In the genomic region with DNA sequence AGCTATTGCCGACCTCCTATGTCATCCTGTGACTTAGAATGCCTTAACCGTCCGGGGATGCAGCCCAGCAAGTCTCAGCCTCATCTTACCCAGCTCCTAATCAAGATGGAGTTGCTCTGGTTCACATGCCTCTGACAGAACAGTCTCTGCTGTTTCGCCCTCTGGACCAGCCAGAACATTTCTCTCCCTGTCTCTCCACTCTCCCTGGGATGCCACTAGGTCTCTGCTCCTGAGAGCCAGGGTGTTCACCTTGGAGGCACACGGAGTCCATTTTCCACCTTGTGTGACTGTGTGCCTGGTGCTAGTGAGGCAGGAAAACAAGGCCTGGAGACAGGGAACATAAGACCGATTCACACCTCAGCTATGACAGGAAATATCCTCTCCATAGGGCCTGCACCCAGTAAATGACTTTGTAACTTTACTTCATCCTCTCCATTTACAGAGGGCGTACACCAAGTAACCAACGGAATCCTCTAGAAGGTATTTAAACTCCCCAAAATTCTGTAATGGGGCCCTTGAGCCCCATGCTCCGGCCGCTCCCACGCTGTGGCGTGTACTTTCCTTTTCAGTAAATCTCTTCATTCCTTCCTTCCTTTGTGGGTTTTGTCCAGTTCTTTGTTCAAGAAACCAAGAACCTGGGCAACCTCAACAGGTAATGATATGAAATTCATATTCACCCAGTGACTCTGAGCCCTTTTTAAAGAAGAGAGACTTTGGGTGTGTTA, we compare ENCODE assay signal across 12 cellular contexts. TPM values are rescaled to one million over a fixed set of nuclear protein-coding genes. Genes with fewer than 3 reads are reported as not detected.
DNase-seq lines count a peak whose midpoint lies in the region; ATAC-seq and TF ChIP-seq lines count a peak whose summit lies in the region.
"Had no signal": no experiment of that assay in that cellular context is flagged by ENCODE, and none has a peak within 500 bp of the region (broad histone marks: within the 10 kb centered on the region; RNA-seq: fewer than 3 reads in every experiment).

No MANE protein-coding gene starts in this region.

- no peaks in the 10 kb centered on the region for H4K20me1 ChIP-seq in BLaER1

- no peak overlapping the region; the same call in 1 of the 2 replicates for H3K4me2 ChIP-seq in BLaER1

- H3K4me3 ChIP-seq in BLaER1 (no peak overlapping the region), right cardiac atrium (ENCODE audit: low read length) (no peak overlapping the region), prostate gland (no peak overlapping the region), A673 (ENCODE audit: low read depth, low read length, poor library complexity, severe bottlenecking) (no peak overlapping the region), brain microvascular endothelial cell (ENCODE audit: low read depth, low read length) (no peak overlapping the region)

- H3K27me3 ChIP-seq in BLaER1 (no peaks in the 10 kb centered on the region), right cardiac atrium (ENCODE audit: control insufficient read depth, insufficient read depth) (no peaks in the 10 kb centered on the region), prostate gland (replicated peaks; ENCODE audit: insufficient read depth) (no peaks in the 10 kb centered on the region), A673 (replicated peaks; ENCODE audit: insufficient read depth, low read depth, low read length, poor library complexity) (no peaks in the 10 kb centered on the region), brain microvascular endothelial cell (replicated peaks) (no peaks in the 10 kb centered on the region)

- H3K36me3 ChIP-seq in BLaER1 = no peaks in the 10 kb centered on the region
- no peaks in the 10 kb centered on the region for H3K36me3 ChIP-seq in prostate gland
- H3K36me3 ChIP-seq in A673 (ENCODE audit: insufficient read depth, low read length, poor library complexity, severe bottlenecking) = no peaks in the 10 kb centered on the region
- H3K36me3 ChIP-seq in brain microvascular endothelial cell (replicated peaks) = no peaks in the 10 kb centered on the region

- H3K27ac ChIP-seq in BLaER1 (peak overlapping the region; percentile 37; the same call in 1 of the 2 replicates), RWPE1 (peak overlapping the region; percentile 97), right cardiac atrium (ENCODE audit: low read length) (peak overlapping the region; percentile 3), prostate gland (peak overlapping the region; percentile 88 to 94), A673 (ENCODE audit: low read depth, low read length, poor library complexity, severe bottlenecking) (no peak overlapping the region), brain microvascular endothelial cell (no peak overlapping the region)

- CTCF ChIA-PET in RWPE1 (lab: Yijun Ruan, JAX) (no interaction called here), A673 (lab: Charles Lee) (no interaction called here)

- no TSS peak for BruUV-seq in A673 (replicated peaks; lab: Mats Ljungman, UMichigan)

- POLR2A ChIA-PET in RWPE1 (lab: Yijun Ruan, JAX; ENCODE audit: low non-redundant PET) = no interaction called here
- POLR2A ChIA-PET in A673 (lab: Charles Lee; ENCODE audit: low non-redundant PET) = no interaction called here

- WGBS in right cardiac atrium = 94% methylated on average over 12 of the region's 12 CpGs
- WGBS in prostate gland = 91% methylated on average over 12 of the region's 12 CpGs

- no peak for TF ChIP-seq POLR2A in prostate gland (IDR thresholded peaks at IDR 0.05)

- H3K4me1 ChIP-seq in BLaER1 (peaks cover 70% of the 10 kb centered on the region), right cardiac atrium (ENCODE audit: control insufficient read depth, insufficient read depth, low read length) (peaks cover 3% of the 10 kb centered on the region), prostate gland (replicated peaks) (no peaks in the 10 kb centered on the region), A673 (ENCODE audit: insufficient read depth, low read length, poor library complexity, severe bottlenecking) (peaks cover 10% of the 10 kb centered on the region)

- no peak overlapping the region for H3K9ac ChIP-seq in BLaER1

- TF ChIP-seq CTCF in RWPE1 (conservative IDR thresholded peaks at IDR 0.05; ENCODE audit: low read depth) (no peak), prostate gland (IDR thresholded peaks at IDR 0.05) (no peak), A673 (conservative IDR thresholded peaks at IDR 0.05; ENCODE audit: low read depth, low read length) (no peak), brain microvascular endothelial cell (IDR thresholded peaks at IDR 0.05; ENCODE audit: low read depth, low read length, missing control alignments) (no peak)

- intact Hi-C loops in right cardiac atrium (cut with DNase I) = loop anchor here in 1 of 4 donors (10.0 kb wide), 1 partner anchor 48 kb away; a partner anchor contains a TSS
- intact Hi-C loops in prostate gland (cut with DNase I) = no loop called here
- intact Hi-C loops in A673 (cut with micrococcal nuclease; ENCODE audit: unreplicated experiment) = loop anchor here (10.0 kb wide), 2 partner anchors 48 to 98 kb away; a partner anchor contains a TSS

- H3K9me3 ChIP-seq in BLaER1 (no peaks in the 10 kb centered on the region), right cardiac atrium (ENCODE audit: control insufficient read depth, low read length) (no peaks in the 10 kb centered on the region), prostate gland (no peaks in the 10 kb centered on the region), A673 (ENCODE audit: low read depth, low read length, poor library complexity, severe bottlenecking) (no peaks in the 10 kb centered on the region)

- ATAC-seq in right cardiac atrium (no peak), GM18867 (IDR thresholded peaks at IDR 0.05; ENCODE audit: unreplicated experiment) (no peak)

- DNase-seq in RWPE1 (ENCODE audit: low spot score) (no peak), right cardiac atrium (peak in 1 of 3 donors; percentile 9), prostate gland (ENCODE audit: low spot score) (no peak), A673 (ENCODE audit: low spot score) (no peak), OCI-M1 (lab: John Stamatoyannopoulos, UW) (no peak), brain microvascular endothelial cell (no peak)
- DNase-seq: activated gamma-delta T cell, DMS79 treated with DMSO at 0.1 percent for 48 hours, NCI-H2171 treated with DMSO at 0.1 percent for 48 hours, T-helper 1 cell had no signal

- in situ Hi-C loops in brain microvascular endothelial cell (cut with HindIII; ENCODE audit: low pct_ligation_motif_present, low sequenced_read_pairs) = no loop called here

RNA-seq across cellular contexts. Expression of a gene that starts 16.7 kb away (rescaled TPM):
- total RNA-seq in right cardiac atrium (1 to 10 TPM; 1.0 to 1.6 (median 1.3) TPM), prostate gland (10 to 100 TPM in 1 of 2 donors, 1 to 10 TPM in 1; 5.8 to 14.2 TPM), A673 (2021) (19.0 and 28.9 TPM in 2 replicates)
- 2.5 TPM for polyA plus RNA-seq in right cardiac atrium

RNA-seq across cellular contexts. Expression of a gene that starts 32.0 kb away (rescaled TPM):
- total RNA-seq in right cardiac atrium = 100 to 1,000 TPM; 263 to 569 (median 519) TPM
- polyA plus RNA-seq in right cardiac atrium = 749 TPM
- 100 to 1,000 TPM; 123 to 477 TPM for total RNA-seq in prostate gland
- total RNA-seq in A673 (2021) = 87.6 and 99.8 TPM in 2 replicates

RNA-seq across cellular contexts. Expression of a gene that starts 38.8 kb away (rescaled TPM):
- total RNA-seq in right cardiac atrium (100 to 1,000 TPM in 3 of 4 donors, 10 to 100 TPM in 1; 85.0 to 169 (median 116) TPM), prostate gland (100 to 1,000 TPM in 1 of 2 donors, 10 to 100 TPM in 1; 73.9 to 182 TPM), A673 (2021) (24.4 and 34.1 TPM in 2 replicates)
- polyA plus RNA-seq in right cardiac atrium = 235 TPM

RNA-seq across cellular contexts. Expression of a gene that starts 41.4 kb away (rescaled TPM):
- under 1 TPM; 0.26 to 0.88 (median 0.63) TPM for total RNA-seq in right cardiac atrium
- polyA plus RNA-seq in right cardiac atrium = 0.36 TPM
- 10 to 100 TPM; 58.6 to 88.4 TPM for total RNA-seq in prostate gland
- total RNA-seq in A673 (2021) = not detected in 2 replicates

RNA-seq across cellular contexts. Expression of a gene that starts 45.0 kb away (rescaled TPM):
- total RNA-seq in right cardiac atrium = 100 to 1,000 TPM; 180 to 290 (median 240) TPM
- polyA plus RNA-seq in right cardiac atrium = 393 TPM
- 100 to 1,000 TPM in 1 of 2 donors, 10 to 100 TPM in 1; 96.6 to 149 TPM for total RNA-seq in prostate gland
- total RNA-seq in A673 (2021) = 23.3 and 25.5 TPM in 2 replicates

Comparison
In these comparisons a context has a peak if more than half of its experiments do, and no peak if none do; other contexts are left out.
1. H3K27ac ChIP-seq: peak in BLaER1 (single experiment), RWPE1 (single experiment), right cardiac atrium (single experiment) and prostate gland (2 of 2); none in A673 (single experiment) and brain microvascular endothelial cell (single experiment).